In the genomic region with DNA sequence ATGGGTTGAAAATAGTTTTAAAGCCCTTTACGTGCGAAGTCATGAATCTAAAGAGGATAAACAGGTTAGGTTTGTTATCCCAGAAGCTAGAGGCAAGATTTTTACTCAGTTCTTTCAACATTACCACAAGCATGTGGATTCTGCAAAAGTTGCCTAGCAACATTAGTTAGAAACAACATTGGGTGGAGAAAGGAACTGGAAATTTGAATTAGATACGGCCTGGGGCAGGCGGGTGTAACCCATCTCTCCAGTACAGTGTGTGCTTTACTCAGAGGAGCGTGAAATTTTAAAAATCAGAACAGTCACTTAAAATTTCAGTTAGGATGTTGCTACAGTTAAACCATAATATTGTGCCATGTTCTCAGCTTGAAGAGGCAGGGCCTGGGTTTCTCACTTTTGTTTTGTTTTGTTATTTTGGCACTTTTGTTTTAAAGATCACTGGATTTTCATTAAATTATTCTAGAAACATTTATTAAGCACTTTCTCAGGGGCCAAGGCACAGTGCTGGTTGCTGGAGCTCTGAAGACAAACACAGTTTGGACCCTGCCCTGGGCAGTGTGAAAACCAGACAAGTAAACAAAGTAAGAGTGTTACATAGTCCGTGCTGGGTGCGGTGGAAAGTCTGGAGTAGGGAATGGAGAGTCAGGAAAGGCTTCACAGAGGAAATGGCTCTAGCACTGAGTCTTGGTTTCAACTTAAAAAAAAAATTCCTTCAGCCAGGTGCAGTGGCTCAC, we compare ENCODE assay signal across 8 cellular contexts. TPM values are rescaled to one million over a fixed set of nuclear protein-coding genes. Genes with fewer than 3 reads are reported as not detected.
A peak's percentile ranks its signal among the peaks of the same experiment; 100 is the strongest.
DNase-seq lines count a peak whose midpoint lies in the region; ATAC-seq and TF ChIP-seq lines count a peak whose summit lies in the region.

No MANE protein-coding gene starts in this region.

- 6 to 30% methylated on average over 7 of the region's 7 CpGs for whole genome bisulfite sequencing in sigmoid colon, 2 donors

- no peaks in the 10 kb centered on the region for H3K27me3 Mint-ChIP-seq in activated T-helper 17 cell treated with anti-CD3 and anti-CD28 coated beads, Interleukin-2, amount 50 U/mL, for 72 hours

- H3K27me3 ChIP-seq in MM.1S (replicated peaks; ENCODE audit: insufficient read depth, low read length) (no peaks in the 10 kb centered on the region), left ventricle myocardium inferior (ENCODE audit: low read depth) (no peaks in the 10 kb centered on the region), sigmoid colon (no peaks in the 10 kb centered on the region)

- peak overlapping the region; percentile 54; the same call in 1 of the 2 replicates for H3K9ac ChIP-seq in MM.1S (ENCODE audit: low read length)

- H3K4me1 Mint-ChIP-seq in activated T-helper 17 cell treated with anti-CD3 and anti-CD28 coated beads, Interleukin-2, amount 50 U/mL, for 72 hours, result peaks cover 23% of the 10 kb centered on the region

- DNase-seq in Daoy (ENCODE audit: low read depth) (peak; percentile 84), MM.1S (peak; percentile 42), left ventricle myocardium inferior (peak; percentile 44), sigmoid colon (peak; percentile 83), GM10248 (ENCODE audit: extremely low spot score) (no peak)
- no peak for DNase-seq in NK-92 treated with Interleukin-12 subunit alpha and Interleukin-12 subunit beta, amount 100 ng/mL, for 24 hours (lab: John Stamatoyannopoulos, UW)

- POLR2A ChIA-PET in GM10248 (lab: Yijun Ruan, JAX), result no interaction called here

- CTCF ChIA-PET in GM10248 (lab: Yijun Ruan, JAX), result interaction anchor here (0.8 to 1.8 kb wide), 3 partner anchors 34 to 62 kb away, joined by 3 to 8 read pairs (median 4); no protein-coding TSS in a partner anchor

- peak overlapping the region; percentile 55; the same call in 1 of the 2 replicates for H2AFZ ChIP-seq in MM.1S (ENCODE audit: low read length)

- H3K9me3 ChIP-seq in MM.1S (replicated peaks; ENCODE audit: insufficient read depth, low read length), result no peaks in the 10 kb centered on the region
- no peaks in the 10 kb centered on the region for H3K9me3 ChIP-seq in left ventricle myocardium inferior (replicated peaks)
- H3K9me3 ChIP-seq in sigmoid colon, result no peaks in the 10 kb centered on the region

- H3F3A ChIP-seq in MM.1S (ENCODE audit: insufficient read depth, low read length), result peaks cover 25% of the 10 kb centered on the region

- peak overlapping the region; percentile 58 for H3K4me2 ChIP-seq in MM.1S (ENCODE audit: low read depth, low read length)

- H3K27ac ChIP-seq in MM.1S (ENCODE audit: low read length), result peak overlapping the region; percentile 77
- H3K27ac ChIP-seq in left ventricle myocardium inferior (replicated peaks), result peak overlapping the region; percentile 98
- peak overlapping the region; percentile 86 to 99 (median 90) for H3K27ac ChIP-seq in sigmoid colon

- H4K20me1 ChIP-seq in MM.1S (ENCODE audit: insufficient read depth, low read length), result no peaks in the 10 kb centered on the region

- peak overlapping the region; percentile 25; the same call in 1 of the 2 replicates for H3K4me3 ChIP-seq in MM.1S (ENCODE audit: low read length)
- peak overlapping the region; percentile 48 for H3K4me3 ChIP-seq in left ventricle myocardium inferior
- H3K4me3 ChIP-seq in sigmoid colon, result peak overlapping the region in 2 of 4 donors; percentile 2 to 7

- H3K9me2 ChIP-seq in MM.1S (replicated peaks; ENCODE audit: insufficient read depth, low read length), result no peaks in the 10 kb centered on the region

- no peaks in the 10 kb centered on the region for H3K36me3 ChIP-seq in MM.1S (replicated peaks; ENCODE audit: insufficient read depth, low read length)
- H3K36me3 ChIP-seq in left ventricle myocardium inferior, result no peaks in the 10 kb centered on the region
- no peaks in the 10 kb centered on the region for H3K36me3 ChIP-seq in sigmoid colon

- peak in 2 of 4 donors; percentile 45 to 47 for TF ChIP-seq EP300 in sigmoid colon (IDR thresholded peaks at IDR 0.05)

- no peaks in the 10 kb centered on the region for H3K36me3 Mint-ChIP-seq in activated T-helper 17 cell treated with anti-CD3 and anti-CD28 coated beads, Interleukin-2, amount 50 U/mL, for 72 hours (ENCODE audit: low read depth)

- H3K9me3 Mint-ChIP-seq in activated T-helper 17 cell treated with anti-CD3 and anti-CD28 coated beads, Interleukin-2, amount 50 U/mL, for 72 hours, result no peaks in the 10 kb centered on the region

- no peak for ATAC-seq in activated T-helper 17 cell treated with anti-CD3 and anti-CD28 coated beads, Interleukin-2, amount 50 U/mL, for 72 hours (replicated peaks)
- ATAC-seq in HG02885 (IDR thresholded peaks at IDR 0.05; ENCODE audit: poor library complexity, unreplicated experiment), result no peak

- peak overlapping the region; percentile 46 for H3K4me3 Mint-ChIP-seq in activated T-helper 17 cell treated with anti-CD3 and anti-CD28 coated beads, Interleukin-2, amount 50 U/mL, for 72 hours

- intact Hi-C loops in left ventricle myocardium inferior (cut with micrococcal nuclease) (no loop called here), sigmoid colon (cut with DNase I) (no loop called here)

- TF ChIP-seq CTCF in MM.1S (IDR thresholded peaks at IDR 0.05; ENCODE audit: low read length), result no peak
- TF ChIP-seq CTCF in left ventricle myocardium inferior (IDR thresholded peaks at IDR 0.05; ENCODE audit: borderline replicate concordance), result no peak
- no peak for TF ChIP-seq CTCF in sigmoid colon (IDR thresholded peaks at IDR 0.05)
- TF ChIP-seq CTCF in GM10248 (IDR thresholded peaks at IDR 0.05; ENCODE audit: control extremely low read depth, extremely low read depth, low read depth, missing control alignments), result no peak

- H3K4me1 ChIP-seq in MM.1S (ENCODE audit: low read length) (peaks cover 36% of the 10 kb centered on the region), left ventricle myocardium inferior (peaks cover 64% of the 10 kb centered on the region), sigmoid colon (peaks cover 0 to 59% (median 48%) of the 10 kb centered on the region in 4 donors)

- peaks cover 3% of the 10 kb centered on the region; the same call in 1 of the 2 replicates for H3K79me2 ChIP-seq in MM.1S (ENCODE audit: low read length)

- TF ChIP-seq POLR2A in sigmoid colon (IDR thresholded peaks at IDR 0.05), result peak in 1 of 2 donors; percentile 22

- peak overlapping the region; percentile 90 for H3K27ac Mint-ChIP-seq in activated T-helper 17 cell treated with anti-CD3 and anti-CD28 coated beads, Interleukin-2, amount 50 U/mL, for 72 hours

RNA-seq across cellular contexts. Expression of a gene that starts 4.4 kb away (rescaled TPM):
- 64.0 and 69.1 TPM in 2 replicates for total RNA-seq in Daoy (2014; rRNA removed; shearing (Covaris generic))
- total RNA-seq in activated T-helper 17 cell treated with anti-CD3 and anti-CD28 coated beads, Interleukin-2, amount 50 U/mL, for 72 hours, result 10 to 100 TPM; 46.9 to 51.2 TPM
- 41.8 TPM for total RNA-seq in left ventricle myocardium inferior
- 10 to 100 TPM; 32.4 to 38.8 (median 35.0) TPM for total RNA-seq in sigmoid colon
- polyA plus RNA-seq in sigmoid colon, result 10 to 100 TPM in 2 of 3 donors, 1 to 10 TPM in 1; 8.4 to 11.1 (median 10.0) TPM

Comparison
In these comparisons a context has a peak if more than half of its experiments do, and no peak if none do; other contexts are left out.
1. DNase-seq: peak in Daoy (single experiment), MM.1S (single experiment), left ventricle myocardium inferior (single experiment) and sigmoid colon (single experiment); none in NK-92 treated with Interleukin-12 subunit alpha and Interleukin-12 subunit beta, amount 100 ng/mL, for 24 hours (single experiment) and GM10248 (single experiment).
2. Peak in every context shown above with its lines, with median percentiles within 50 percentile points of each other: H3K27ac ChIP-seq.